Comparison of ENCODE assay signal across 1 cellular context in the genomic region with DNA sequence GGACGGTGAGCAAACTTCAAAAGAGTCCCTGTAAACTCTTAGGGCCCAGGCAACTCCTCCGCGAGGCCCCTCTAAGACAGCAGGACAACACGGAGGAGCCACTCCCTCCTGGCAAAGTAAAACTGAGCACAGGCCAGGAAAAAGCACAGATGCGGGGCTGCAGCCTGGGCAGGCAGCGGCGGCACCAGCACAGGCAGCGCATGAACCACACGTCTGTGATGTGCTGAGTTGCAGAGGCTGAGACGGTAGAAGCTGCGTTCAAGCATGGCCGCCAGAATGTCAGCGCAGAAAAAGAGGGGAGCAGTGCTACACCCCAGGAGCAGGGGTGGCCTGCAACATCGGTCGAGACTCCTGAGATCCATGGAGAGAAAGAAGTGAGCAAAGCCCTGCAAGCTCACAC.
TF ChIP-seq lines count a peak whose summit lies in the region.

No MANE protein-coding gene starts in this region.

TF ChIP-seq in GM23338, 12 proteins besides CTCF, POLR2A, EP300 and RAD21 (continued from another document):
- TF ChIP-seq, protein P1, sequence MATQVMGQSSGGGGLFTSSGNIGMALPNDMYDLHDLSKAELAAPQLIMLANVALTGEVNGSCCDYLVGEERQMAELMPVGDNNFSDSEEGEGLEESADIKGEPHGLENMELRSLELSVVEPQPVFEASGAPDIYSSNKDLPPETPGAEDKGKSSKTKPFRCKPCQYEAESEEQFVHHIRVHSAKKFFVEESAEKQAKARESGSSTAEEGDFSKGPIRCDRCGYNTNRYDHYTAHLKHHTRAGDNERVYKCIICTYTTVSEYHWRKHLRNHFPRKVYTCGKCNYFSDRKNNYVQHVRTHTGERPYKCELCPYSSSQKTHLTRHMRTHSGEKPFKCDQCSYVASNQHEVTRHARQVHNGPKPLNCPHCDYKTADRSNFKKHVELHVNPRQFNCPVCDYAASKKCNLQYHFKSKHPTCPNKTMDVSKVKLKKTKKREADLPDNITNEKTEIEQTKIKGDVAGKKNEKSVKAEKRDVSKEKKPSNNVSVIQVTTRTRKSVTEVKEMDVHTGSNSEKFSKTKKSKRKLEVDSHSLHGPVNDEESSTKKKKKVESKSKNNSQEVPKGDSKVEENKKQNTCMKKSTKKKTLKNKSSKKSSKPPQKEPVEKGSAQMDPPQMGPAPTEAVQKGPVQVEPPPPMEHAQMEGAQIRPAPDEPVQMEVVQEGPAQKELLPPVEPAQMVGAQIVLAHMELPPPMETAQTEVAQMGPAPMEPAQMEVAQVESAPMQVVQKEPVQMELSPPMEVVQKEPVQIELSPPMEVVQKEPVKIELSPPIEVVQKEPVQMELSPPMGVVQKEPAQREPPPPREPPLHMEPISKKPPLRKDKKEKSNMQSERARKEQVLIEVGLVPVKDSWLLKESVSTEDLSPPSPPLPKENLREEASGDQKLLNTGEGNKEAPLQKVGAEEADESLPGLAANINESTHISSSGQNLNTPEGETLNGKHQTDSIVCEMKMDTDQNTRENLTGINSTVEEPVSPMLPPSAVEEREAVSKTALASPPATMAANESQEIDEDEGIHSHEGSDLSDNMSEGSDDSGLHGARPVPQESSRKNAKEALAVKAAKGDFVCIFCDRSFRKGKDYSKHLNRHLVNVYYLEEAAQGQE (IDR thresholded peaks at IDR 0.05; ENCODE audit: unreplicated experiment): no peak
- no peak for TF ChIP-seq JUNB (IDR thresholded peaks at IDR 0.05; ENCODE audit: unreplicated experiment)
- TF ChIP-seq EZH2 (IDR thresholded peaks at IDR 0.05; ENCODE audit: low read depth, unreplicated experiment): no peak
- no peak for TF ChIP-seq ZNF114 (CRISPR knock-in tag; IDR thresholded peaks at IDR 0.05)
- no peak for TF ChIP-seq POLR2AphosphoS5 (IDR thresholded peaks at IDR 0.05; ENCODE audit: low read depth)
